Comparison of ENCODE assay signal across 9 cellular contexts in genomic region chr15:65033659-65034269, GRCh38. TPM values are rescaled to one million over a fixed set of nuclear protein-coding genes. Genes with fewer than 3 reads are reported as not detected.
A peak's percentile ranks its signal among the peaks of the same experiment; 100 is the strongest.
DNase-seq lines count a peak whose midpoint lies in the region; ATAC-seq and TF ChIP-seq lines count a peak whose summit lies in the region.
"Had no signal": no experiment of that assay in that cellular context is flagged by ENCODE, and none has a peak within 500 bp of the region (broad histone marks: within the 10 kb centered on the region; RNA-seq: fewer than 3 reads in every experiment).

No MANE protein-coding gene starts in this region.

- peak; percentile 35; the same call in 2 of the 3 replicates for ATAC-seq in RWPE2 (ENCODE audit: low read depth)
- no peak for ATAC-seq in HG03342 (IDR thresholded peaks at IDR 0.05; ENCODE audit: unreplicated experiment)
- ATAC-seq in HG03469 (IDR thresholded peaks at IDR 0.05; ENCODE audit: unreplicated experiment): no peak
- ATAC-seq in GM18517 (IDR thresholded peaks at IDR 0.05; ENCODE audit: unreplicated experiment): no peak

- no peaks in the 10 kb centered on the region for H3K9me3 ChIP-seq in RWPE2 (ENCODE audit: severe bottlenecking)

- H3K4me3 ChIP-seq in Jurkat, Clone E6-1 (ENCODE audit: low read length): no peak overlapping the region
- H3K4me3 ChIP-seq in RWPE2 (ENCODE audit: severe bottlenecking): no peak overlapping the region

- DNase-seq in DMS53 treated with DMSO at 0.1 percent for 48 hours (lab: John Stamatoyannopoulos, UW; ENCODE audit: unreplicated experiment) (peak; percentile 4), RWPE2 (ENCODE audit: low spot score) (no peak), epidermal melanocyte (ENCODE audit: insufficient read length, low spot score) (peak; percentile 50), osteocyte (ENCODE audit: extremely low spot score, unreplicated experiment) (no peak)
- DNase-seq in Jurkat, Clone E6-1 (ENCODE audit: low read depth, low spot score): peak; percentile 49

- no peak overlapping the region for H3K27ac Mint-ChIP-seq in osteocyte (ENCODE audit: unreplicated experiment)

- H3K9me3 Mint-ChIP-seq in osteocyte (ENCODE audit: unreplicated experiment): no peaks in the 10 kb centered on the region

- no peak overlapping the region for H3K27ac ChIP-seq in RWPE2 (ENCODE audit: poor library complexity, severe bottlenecking)

- TF ChIP-seq CTCF in RWPE2 (IDR thresholded peaks at IDR 0.05; ENCODE audit: poor library complexity, severe bottlenecking): peak; percentile 94
- TF ChIP-seq CTCF in osteocyte (IDR thresholded peaks at IDR 0.05): peak; percentile 58

- H3K4me3 Mint-ChIP-seq in osteocyte (ENCODE audit: unreplicated experiment): no peak overlapping the region

- peaks cover 6% of the 10 kb centered on the region for H3K4me1 Mint-ChIP-seq in osteocyte (ENCODE audit: unreplicated experiment)

- H3K27me3 Mint-ChIP-seq in osteocyte (ENCODE audit: unreplicated experiment): peaks cover 5% of the 10 kb centered on the region

- no peaks in the 10 kb centered on the region for H3K27me3 ChIP-seq in RWPE2 (ENCODE audit: insufficient read depth, poor library complexity, severe bottlenecking)

- H3K36me3 ChIP-seq in RWPE2 (ENCODE audit: low read depth): no peaks in the 10 kb centered on the region

- H3K36me3 Mint-ChIP-seq in osteocyte (ENCODE audit: unreplicated experiment): no peaks in the 10 kb centered on the region

- H3K4me1 ChIP-seq in RWPE2 (ENCODE audit: insufficient read depth, poor library complexity, severe bottlenecking): no peaks in the 10 kb centered on the region

RNA-seq across cellular contexts. Expression of gene MTFMT, which starts 4.3 kb away (rescaled TPM):
- 21.0 TPM for polyA plus RNA-seq in Jurkat, Clone E6-1 (2012; ENCODE audit: insufficient read depth, insufficient read length)
- 16.3 and 16.9 TPM in 2 replicates for total RNA-seq in osteocyte

RNA-seq across cellular contexts. Expression of gene SLC51B, which starts 11.4 kb away (rescaled TPM):
- not detected for polyA plus RNA-seq in Jurkat, Clone E6-1 (2012; ENCODE audit: insufficient read depth, insufficient read length)
- total RNA-seq in osteocyte: not detected in 2 replicates
- total RNA-seq: T-helper 1 cell treated with Interleukin-12 subunit alpha and Interleukin-12 subunit beta and Interleukin-4 antibody, amounts not matched to agents 30 ng/mL and 1 ng/mL, for 36 hours had no signal

RNA-seq across cellular contexts. Expression of gene RASL12, which starts 34.0 kb away (rescaled TPM):
- not detected for polyA plus RNA-seq in Jurkat, Clone E6-1 (2012; ENCODE audit: insufficient read depth, insufficient read length)
- total RNA-seq in osteocyte: 0.73 and 0.78 TPM in 2 replicates
- total RNA-seq: T-helper 1 cell treated with Interleukin-12 subunit alpha and Interleukin-12 subunit beta and Interleukin-4 antibody, amounts not matched to agents 30 ng/mL and 1 ng/mL, for 36 hours had no signal

RNA-seq across cellular contexts. Expression of gene KBTBD13, which starts 42.8 kb away (rescaled TPM):
- polyA plus RNA-seq in Jurkat, Clone E6-1 (2012; ENCODE audit: insufficient read depth, insufficient read length): not detected
- total RNA-seq in osteocyte: not detected in 2 replicates
- total RNA-seq: T-helper 1 cell treated with Interleukin-12 subunit alpha and Interleukin-12 subunit beta and Interleukin-4 antibody, amounts not matched to agents 30 ng/mL and 1 ng/mL, for 36 hours had no signal

RNA-seq across cellular contexts. Expression of gene SPG21, which starts 44.0 kb away (rescaled TPM):
- polyA plus RNA-seq in Jurkat, Clone E6-1 (2012; ENCODE audit: insufficient read depth, insufficient read length): 68.5 TPM
- 116 and 120 TPM in 2 replicates for total RNA-seq in osteocyte

Comparison
In these comparisons a context has a peak if more than half of its experiments do, and no peak if none do; other contexts are left out.
1. DNase-seq: peak in DMS53 treated with DMSO at 0.1 percent for 48 hours (single experiment), Jurkat, Clone E6-1 (single experiment) and epidermal melanocyte (single experiment); none in RWPE2 (single experiment) and osteocyte (single experiment).